ENCODE assay signal across 10 cellular contexts in genomic region chr4:42281324-42282020, GRCh38.
DNase-seq lines count a peak whose midpoint lies in the region; ATAC-seq and TF ChIP-seq lines count a peak whose summit lies in the region.
"Had no signal": no experiment of that assay in that cellular context is flagged by ENCODE, and none has a peak within 500 bp of the region (broad histone marks: within the 10 kb centered on the region; RNA-seq: fewer than 3 reads in every experiment).

No MANE protein-coding gene starts in this region.

- DNase-seq in activated CD8-positive, alpha-beta memory T cell treated with anti-CD3 and anti-CD28 coated beads, Interleukin-2, amount 10 ng/mL, durations not matched to agents 7 days and 5 days, result peak; percentile 43
- DNase-seq in activated CD8-positive, alpha-beta memory T cell treated with anti-CD3 and anti-CD28 coated beads, Interleukin-2, amount 50 U/mL, for 48 hours, result no peak
- DNase-seq in stimulated activated effector memory CD8-positive, alpha-beta T cell treated with anti-CD3 and anti-CD28 coated beads, Interleukin-12 subunit alpha, Interleukin-12 subunit beta, amount 100 ng/mL, for 72 hours (ENCODE audit: low spot score in 2 of 2), result peak in 1 of 2 donors; percentile 59
- DNase-seq in T-helper 17 cell, result no peak
- DNase-seq in stimulated activated CD4-positive, alpha-beta T cell treated with anti-CD3 and anti-CD28 coated beads, Interleukin-4, amount 100 ng/mL, for 1 hour, result no peak
- DNase-seq in effector CD8-positive, alpha-beta T cell (lab: John Stamatoyannopoulos, UW), result no peak
- DNase-seq: GOT3 had no signal

- CTCF ChIA-PET in activated CD8-positive, alpha-beta memory T cell treated with anti-CD3 and anti-CD28 coated beads, Interleukin-2, amount 10 ng/mL, durations not matched to agents 7 days and 5 days (lab: Charles Lee), result interaction anchor here (0.9 to 6.0 kb wide), 4 partner anchors 12 to 239 kb away, joined by 3 to 43 read pairs (median 4); no protein-coding TSS in a partner anchor

- no peak for TF ChIP-seq RAD21 in Ishikawa (IDR thresholded peaks at IDR 0.05; ENCODE audit: low read depth)

- H3K9me3 Mint-ChIP-seq in activated CD8-positive, alpha-beta memory T cell treated with anti-CD3 and anti-CD28 coated beads, Interleukin-2, amount 10 ng/mL, durations not matched to agents 7 days and 5 days (ENCODE audit: low read depth), result no peaks in the 10 kb centered on the region
- no peaks in the 10 kb centered on the region for H3K9me3 Mint-ChIP-seq in stimulated activated effector memory CD8-positive, alpha-beta T cell treated with anti-CD3 and anti-CD28 coated beads, Interleukin-12 subunit alpha, Interleukin-12 subunit beta, amount 100 ng/mL, for 72 hours
- H3K9me3 Mint-ChIP-seq: mesothelial cell of epicardium had no signal

- ATAC-seq in activated CD8-positive, alpha-beta memory T cell treated with anti-CD3 and anti-CD28 coated beads, Interleukin-2, amount 10 ng/mL, durations not matched to agents 7 days and 5 days, result peak; percentile 45
- ATAC-seq in HG02623 (IDR thresholded peaks at IDR 0.05; ENCODE audit: unreplicated experiment) (peak; percentile 67), T-helper 17 cell (no peak)
- peak; percentile 64 for ATAC-seq in stimulated activated effector memory CD8-positive, alpha-beta T cell treated with anti-CD3 and anti-CD28 coated beads, Interleukin-12 subunit alpha, Interleukin-12 subunit beta, amount 100 ng/mL, for 72 hours

- peaks cover 15% of the 10 kb centered on the region for H3K4me1 Mint-ChIP-seq in activated CD8-positive, alpha-beta memory T cell treated with anti-CD3 and anti-CD28 coated beads, Interleukin-2, amount 10 ng/mL, durations not matched to agents 7 days and 5 days
- peaks cover 12% of the 10 kb centered on the region for H3K4me1 Mint-ChIP-seq in stimulated activated effector memory CD8-positive, alpha-beta T cell treated with anti-CD3 and anti-CD28 coated beads, Interleukin-12 subunit alpha, Interleukin-12 subunit beta, amount 100 ng/mL, for 72 hours
- peaks cover 9% of the 10 kb centered on the region for H3K4me1 Mint-ChIP-seq in T-helper 17 cell

- TF ChIP-seq EP300 in Ishikawa (IDR thresholded peaks at IDR 0.05; ENCODE audit: borderline replicate concordance), result no peak

- H3K4me3 Mint-ChIP-seq in activated CD8-positive, alpha-beta memory T cell treated with anti-CD3 and anti-CD28 coated beads, Interleukin-2, amount 10 ng/mL, durations not matched to agents 7 days and 5 days, result no peak overlapping the region
- no peak overlapping the region for H3K4me3 Mint-ChIP-seq in stimulated activated effector memory CD8-positive, alpha-beta T cell treated with anti-CD3 and anti-CD28 coated beads, Interleukin-12 subunit alpha, Interleukin-12 subunit beta, amount 100 ng/mL, for 72 hours
- no peak overlapping the region for H3K4me3 Mint-ChIP-seq in T-helper 17 cell

- peaks cover 27% of the 10 kb centered on the region for H3K27me3 Mint-ChIP-seq in activated CD8-positive, alpha-beta memory T cell treated with anti-CD3 and anti-CD28 coated beads, Interleukin-2, amount 10 ng/mL, durations not matched to agents 7 days and 5 days
- H3K27me3 Mint-ChIP-seq in T-helper 17 cell, result peaks cover 39% of the 10 kb centered on the region

- no peaks in the 10 kb centered on the region for H3K36me3 Mint-ChIP-seq in activated CD8-positive, alpha-beta memory T cell treated with anti-CD3 and anti-CD28 coated beads, Interleukin-2, amount 10 ng/mL, durations not matched to agents 7 days and 5 days
- no peaks in the 10 kb centered on the region for H3K36me3 Mint-ChIP-seq in stimulated activated effector memory CD8-positive, alpha-beta T cell treated with anti-CD3 and anti-CD28 coated beads, Interleukin-12 subunit alpha, Interleukin-12 subunit beta, amount 100 ng/mL, for 72 hours
- H3K36me3 Mint-ChIP-seq in T-helper 17 cell (ENCODE audit: low read depth), result no peaks in the 10 kb centered on the region
- H3K36me3 Mint-ChIP-seq: mesothelial cell of epicardium had no signal

- H3K27ac Mint-ChIP-seq in activated CD8-positive, alpha-beta memory T cell treated with anti-CD3 and anti-CD28 coated beads, Interleukin-2, amount 10 ng/mL, durations not matched to agents 7 days and 5 days, result no peak overlapping the region
- H3K27ac Mint-ChIP-seq in stimulated activated effector memory CD8-positive, alpha-beta T cell treated with anti-CD3 and anti-CD28 coated beads, Interleukin-12 subunit alpha, Interleukin-12 subunit beta, amount 100 ng/mL, for 72 hours, result no peak overlapping the region
- H3K27ac Mint-ChIP-seq in T-helper 17 cell, result no peak overlapping the region
- H3K27ac Mint-ChIP-seq: mesothelial cell of epicardium had no signal

- H3K9me3 ChIP-seq in T-helper 17 cell (ENCODE audit: control insufficient read depth, low read length, poor library complexity, severe bottlenecking), result no peaks in the 10 kb centered on the region

TF ChIP-seq in Ishikawa, 13 proteins besides CTCF, POLR2A, EP300 and RAD21:
- TF ChIP-seq CREB1 (IDR thresholded peaks at IDR 0.05; ENCODE audit: low read depth), result no peak
- TF ChIP-seq MAX (IDR thresholded peaks at IDR 0.05), result no peak
- peak; percentile 61; the same call in 1 of the 2 replicates for TF ChIP-seq USF1 (IDR thresholded peaks at IDR 0.05)
- TF ChIP-seq TCF12 (IDR thresholded peaks at IDR 0.05; ENCODE audit: low read depth), result no peak
- no peak for TF ChIP-seq FOXM1 (IDR thresholded peaks at IDR 0.05; ENCODE audit: borderline replicate concordance, low read depth)
